Comparison of ENCODE assay signal across 9 cellular contexts in the genomic region with DNA sequence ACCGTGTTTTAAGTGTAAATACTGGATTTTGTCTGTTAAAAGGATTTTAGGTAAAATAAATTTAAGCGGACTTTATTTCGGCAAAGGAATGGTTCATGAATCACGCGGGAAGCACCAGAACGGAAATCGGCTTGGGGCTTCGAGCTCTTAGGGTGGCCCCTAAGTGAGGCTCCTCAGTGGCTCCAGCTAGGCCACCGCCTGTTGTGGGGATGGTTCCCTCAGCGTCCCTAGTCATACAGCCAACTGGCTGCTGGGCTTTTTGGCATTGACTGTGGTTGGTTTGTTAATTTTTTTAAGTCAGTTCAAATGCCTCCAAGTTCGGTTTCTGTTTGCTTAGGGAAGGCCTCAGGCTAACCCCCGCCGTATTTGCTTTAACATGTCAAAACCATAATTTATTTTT. TPM values are rescaled to one million over a fixed set of nuclear protein-coding genes. Genes with fewer than 3 reads are reported as not detected.
"Had no signal": no experiment of that assay in that cellular context is flagged by ENCODE, and none has a peak within 500 bp of the region (broad histone marks: within the 10 kb centered on the region; RNA-seq: fewer than 3 reads in every experiment).

No MANE protein-coding gene starts in this region.

RNA-seq across cellular contexts. Expression of a gene that starts 29.9 kb away (rescaled TPM):
- total RNA-seq: activated CD4-positive, alpha-beta T cell treated with anti-CD3 and anti-CD28 coated beads for 36 hours; activated CD4-positive, alpha-beta T cell treated with anti-CD3 and anti-CD28 coated beads, Interleukin-2, amount 10 ng/mL, durations not matched to agents 7 days and 5 days; activated T-cell treated with anti-CD3 and anti-CD28 coated beads, Interleukin-2, amount 50 U/mL, for 4 hours; activated T-helper 1 cell treated with anti-CD3 and anti-CD28 coated beads, Interleukin-12 subunit alpha, Interleukin-12 subunit beta, Interleukin-2, Interleukin-4 antibody, amounts not matched to agents 30 ng/mL and 10 ng/mL and 1 ng/mL, durations not matched to agents 14 hours and 24 hours and 36 hours; NCI-H460; PC-9; SJSA1 had no signal
- polyA plus RNA-seq: IgD-negative memory B cell, SK-N-SH had no signal
